1 cellular context compared by ENCODE assay signal in genomic region chr14:35384386-35385041, GRCh38.
TF ChIP-seq lines count a peak whose summit lies in the region.

No MANE protein-coding gene starts in this region.

TF ChIP-seq in HepG2, 621 proteins besides CTCF, POLR2A, EP300 and RAD21 (continued from another document and continues in another):
- no peak for TF ChIP-seq ZNF83 (CRISPR knock-in tag; IDR thresholded peaks at IDR 0.05; ENCODE audit: borderline replicate concordance)
- TF ChIP-seq ZNF556 (CRISPR knock-in tag; IDR thresholded peaks at IDR 0.05; ENCODE audit: borderline replicate concordance), result no peak
- no peak for TF ChIP-seq ZNF713 (CRISPR knock-in tag; IDR thresholded peaks at IDR 0.05)
- TF ChIP-seq CBX5 (CRISPR knock-in tag; IDR thresholded peaks at IDR 0.05; ENCODE audit: borderline replicate concordance), result no peak
- no peak for TF ChIP-seq ZNF790 (CRISPR knock-in tag; IDR thresholded peaks at IDR 0.05; ENCODE audit: borderline replicate concordance)
- TF ChIP-seq AKAP8 (CRISPR knock-in tag; IDR thresholded peaks at IDR 0.05), result no peak
- no peak; the same call in 1 of the 2 replicates for TF ChIP-seq ZNF253 (CRISPR knock-in tag; IDR thresholded peaks at IDR 0.05; ENCODE audit: borderline replicate concordance)
- TF ChIP-seq ZNF773 (CRISPR knock-in tag; IDR thresholded peaks at IDR 0.05; ENCODE audit: borderline replicate concordance), result peak; percentile 36; the same call in 1 of the 2 replicates
- TF ChIP-seq ATAD3A (CRISPR knock-in tag; IDR thresholded peaks at IDR 0.05), result no peak
- no peak for TF ChIP-seq ZSCAN5A (CRISPR knock-in tag; IDR thresholded peaks at IDR 0.05; ENCODE audit: borderline replicate concordance)
- peak; percentile 13; the same call in 1 of the 2 replicates for TF ChIP-seq ZNF839 (CRISPR knock-in tag; IDR thresholded peaks at IDR 0.05; ENCODE audit: borderline replicate concordance)
- TF ChIP-seq THYN1 (CRISPR knock-in tag; IDR thresholded peaks at IDR 0.05; ENCODE audit: borderline replicate concordance, low read depth), result no peak
- no peak for TF ChIP-seq HMG20A (CRISPR knock-in tag; IDR thresholded peaks at IDR 0.05; ENCODE audit: borderline replicate concordance)
- TF ChIP-seq HBP1 (CRISPR knock-in tag; IDR thresholded peaks at IDR 0.05; ENCODE audit: low read depth), result no peak
- TF ChIP-seq ZFX (CRISPR knock-in tag; IDR thresholded peaks at IDR 0.05; ENCODE audit: low read depth), result no peak
- no peak for TF ChIP-seq FOSL1 (CRISPR knock-in tag; IDR thresholded peaks at IDR 0.05; ENCODE audit: borderline replicate concordance)
- TF ChIP-seq TMF1 (CRISPR knock-in tag; IDR thresholded peaks at IDR 0.05; ENCODE audit: low read depth), result peak; percentile 51; the same call in 1 of the 2 replicates
- no peak for TF ChIP-seq ZNF615 (CRISPR knock-in tag; IDR thresholded peaks at IDR 0.05; ENCODE audit: borderline replicate concordance)
- peak; percentile 81; the same call in 1 of the 2 replicates for TF ChIP-seq ZNF800 (CRISPR knock-in tag; IDR thresholded peaks at IDR 0.05)
- TF ChIP-seq ZNF546 (CRISPR knock-in tag; conservative IDR thresholded peaks at IDR 0.05), result peak; percentile 76
- TF ChIP-seq ZNF234 (CRISPR knock-in tag; conservative IDR thresholded peaks at IDR 0.05), result no peak
- TF ChIP-seq ZNF24 (IDR thresholded peaks at IDR 0.05), result no peak
- TF ChIP-seq ZNF572 (CRISPR knock-in tag; IDR thresholded peaks at IDR 0.05), result no peak
- TF ChIP-seq ZNF562 (CRISPR knock-in tag; IDR thresholded peaks at IDR 0.05; ENCODE audit: borderline replicate concordance), result no peak
- TF ChIP-seq FIP1L1 (IDR thresholded peaks at IDR 0.05; ENCODE audit: borderline replicate concordance, insufficient read depth, low read depth, low read length), result no peak
- TF ChIP-seq ELF1 (CRISPR knock-in tag; IDR thresholded peaks at IDR 0.05), result peak; percentile 44
- no peak for TF ChIP-seq ZFP82 (CRISPR knock-in tag; IDR thresholded peaks at IDR 0.05; ENCODE audit: borderline replicate concordance)
- TF ChIP-seq JARID2 (CRISPR knock-in tag; IDR thresholded peaks at IDR 0.05; ENCODE audit: insufficient replicate concordance), result no peak
- no peak for TF ChIP-seq ZNF672 (CRISPR knock-in tag; IDR thresholded peaks at IDR 0.05)
- no peak for TF ChIP-seq CHD2 (IDR thresholded peaks at IDR 0.05; ENCODE audit: low read depth, low read length)
- no peak for TF ChIP-seq SETDB1 (CRISPR knock-in tag; IDR thresholded peaks at IDR 0.05; ENCODE audit: borderline replicate concordance)
- no peak for TF ChIP-seq E2F5 (CRISPR knock-in tag; conservative IDR thresholded peaks at IDR 0.05)
- TF ChIP-seq ARID5B (CRISPR knock-in tag; IDR thresholded peaks at IDR 0.05), result peak; percentile 31; the same call in 1 of the 2 replicates
- TF ChIP-seq ZBTB34 (CRISPR knock-in tag; IDR thresholded peaks at IDR 0.05), result no peak; the same call in 1 of the 2 replicates
- no peak for TF ChIP-seq ZNF251 (CRISPR knock-in tag; IDR thresholded peaks at IDR 0.05)
- no peak for TF ChIP-seq RNF219 (CRISPR knock-in tag; IDR thresholded peaks at IDR 0.05)
- no peak; the same call in 1 of the 2 replicates for TF ChIP-seq RXRB (CRISPR knock-in tag; IDR thresholded peaks at IDR 0.05; ENCODE audit: borderline replicate concordance)
- TF ChIP-seq MAX (IDR thresholded peaks at IDR 0.05), result peak; percentile 44; the same call in 1 of the 2 replicates
- TF ChIP-seq CENPT (CRISPR knock-in tag; IDR thresholded peaks at IDR 0.05; ENCODE audit: low read depth), result 0 out of 2 replicates have a peak, but pooled peaks have one; percentile 21
- TF ChIP-seq NR2F6 (IDR thresholded peaks at IDR 0.05), result no peak
- no peak for TF ChIP-seq NR2F6 (CRISPR knock-in tag; IDR thresholded peaks at IDR 0.05)
- TF ChIP-seq ZNF709 (CRISPR knock-in tag; IDR thresholded peaks at IDR 0.05), result no peak
- TF ChIP-seq ZC3H13 (CRISPR knock-in tag; IDR thresholded peaks at IDR 0.05), result no peak
- TF ChIP-seq DMAP1 (CRISPR knock-in tag; IDR thresholded peaks at IDR 0.05), result peak; percentile 58; the same call in 1 of the 2 replicates
- TF ChIP-seq KLF12 (CRISPR knock-in tag; IDR thresholded peaks at IDR 0.05; ENCODE audit: borderline replicate concordance), result 0 out of 2 replicates have a peak, but pooled peaks have one; percentile 17
- TF ChIP-seq ESRRA (CRISPR knock-in tag; IDR thresholded peaks at IDR 0.05; ENCODE audit: low read depth), result no peak
- TF ChIP-seq ZNF781 (CRISPR knock-in tag; IDR thresholded peaks at IDR 0.05; ENCODE audit: borderline replicate concordance, not compliant biosample characterization), result peak; percentile 31
- TF ChIP-seq TAF1 (CRISPR knock-in tag; IDR thresholded peaks at IDR 0.05), result no peak; the same call in 1 of the 2 replicates
- TF ChIP-seq HNF4G (IDR thresholded peaks at IDR 0.05; ENCODE audit: borderline replicate concordance, low read depth, low read length), result peak; percentile 90
- TF ChIP-seq HNF4G (CRISPR knock-in tag; IDR thresholded peaks at IDR 0.05; ENCODE audit: borderline replicate concordance, low read depth), result peak; percentile 36; the same call in 1 of the 2 replicates
- no peak for TF ChIP-seq ZBTB1 (CRISPR knock-in tag; IDR thresholded peaks at IDR 0.05; ENCODE audit: borderline replicate concordance)
- TF ChIP-seq ZNF382 (CRISPR knock-in tag; IDR thresholded peaks at IDR 0.05; ENCODE audit: borderline replicate concordance), result no peak
- TF ChIP-seq MTF1 (CRISPR knock-in tag; IDR thresholded peaks at IDR 0.05), result no peak
- TF ChIP-seq CSRNP1 (CRISPR knock-in tag; IDR thresholded peaks at IDR 0.05), result peak; percentile 79; the same call in 1 of the 2 replicates
- 0 out of 2 replicates have a peak, but pooled peaks have one; percentile 5 for TF ChIP-seq TCF7 (IDR thresholded peaks at IDR 0.05; ENCODE audit: low read depth)
- no peak for TF ChIP-seq ZNF451 (CRISPR knock-in tag; IDR thresholded peaks at IDR 0.05)
- TF ChIP-seq SP5 (CRISPR knock-in tag; IDR thresholded peaks at IDR 0.05; ENCODE audit: borderline replicate concordance, low read depth), result no peak
